ENCODE assay signal across 20 cellular contexts in the genomic region with DNA sequence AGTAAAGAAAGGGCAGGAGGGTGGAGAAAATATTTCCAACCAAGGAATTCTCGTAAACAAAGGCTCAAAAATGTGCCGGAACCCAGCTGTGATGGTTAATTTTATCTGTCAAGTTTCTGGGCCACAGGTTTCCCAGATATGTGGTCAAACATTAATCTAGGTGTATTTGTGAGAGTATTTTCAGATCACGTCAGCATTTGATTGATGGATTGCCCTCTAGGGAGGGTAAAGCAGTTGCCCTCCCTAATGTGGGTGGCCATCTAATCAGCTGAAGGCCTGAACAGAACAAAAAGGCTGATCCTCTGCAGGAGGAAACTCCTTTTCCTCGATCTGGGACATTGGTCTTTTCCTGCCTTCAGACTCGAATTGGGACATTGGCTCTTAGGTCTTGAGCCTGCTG.
DNase-seq lines count a peak whose midpoint lies in the region; ATAC-seq and TF ChIP-seq lines count a peak whose summit lies in the region.
"Had no signal": no experiment of that assay in that cellular context is flagged by ENCODE, and none has a peak within 500 bp of the region (broad histone marks: within the 10 kb centered on the region; RNA-seq: fewer than 3 reads in every experiment).

No MANE protein-coding gene starts in this region.

- H2AFZ ChIP-seq in IMR-90 (replicated peaks; ENCODE audit: low read length, poor library complexity) (peak overlapping the region; percentile 3), mammary epithelial cell (ENCODE audit: low read depth, low read length) (peak overlapping the region; percentile 76), neural progenitor cell (replicated peaks) (no peak overlapping the region)

- BruUV-seq in IMR-90 (replicated peaks; lab: Mats Ljungman, UMichigan) = no TSS peak
- no TSS peak for BruUV-seq in mammary epithelial cell (replicated peaks; lab: Mats Ljungman, UMichigan)

- H3K27ac Mint-ChIP-seq in neural progenitor cell = no peak overlapping the region

- H3F3A ChIP-seq in neural progenitor cell (ENCODE audit: low read depth) = no peaks in the 10 kb centered on the region

- H3K4me2 ChIP-seq in IMR-90 (ENCODE audit: low read depth, low read length) = no peak overlapping the region
- peak overlapping the region; percentile 12 for H3K4me2 ChIP-seq in mammary epithelial cell (ENCODE audit: insufficient read depth, low read depth, low read length)
- peak overlapping the region; percentile 0 for H3K4me2 ChIP-seq in neural progenitor cell

- H2AK5ac ChIP-seq in IMR-90 (ENCODE audit: low read depth, low read length) = peak overlapping the region; percentile 81

- H2BK5ac ChIP-seq in IMR-90 (ENCODE audit: low read depth, low read length, poor library complexity, severe bottlenecking) = peak overlapping the region; percentile 47

- H3K9me3 ChIP-seq in IMR-90 (ENCODE audit: control insufficient read depth, insufficient read depth, low read length) = no peaks in the 10 kb centered on the region
- no peaks in the 10 kb centered on the region for H3K9me3 ChIP-seq in mammary epithelial cell (replicated peaks; ENCODE audit: insufficient read depth, low read length)
- no peaks in the 10 kb centered on the region for H3K9me3 ChIP-seq in neural progenitor cell (ENCODE audit: low read depth)
- H3K9me3 ChIP-seq: BLaER1 treated with 17β-estradiol and CSF1 and Interleukin-3, amounts not matched to agents 10 nM and 100 nM; HAP-1; MG63; SJCRH30 had no signal

- H3K9ac ChIP-seq in IMR-90 (ENCODE audit: low read depth, low read length) = no peak overlapping the region
- H3K9ac ChIP-seq in mammary epithelial cell (ENCODE audit: insufficient read depth, low read length) = no peak overlapping the region
- no peak overlapping the region for H3K9ac ChIP-seq in neural progenitor cell
- H3K9ac ChIP-seq: BLaER1 treated with 17β-estradiol and CSF1 and Interleukin-3, amounts not matched to agents 10 nM and 100 nM had no signal

- H3K36me3 Mint-ChIP-seq in neural progenitor cell = no peaks in the 10 kb centered on the region

- no peak for TF ChIP-seq POLR2A in IMR-90 (IDR thresholded peaks at IDR 0.05; ENCODE audit: low read depth, low read length)

- H3K4me1 Mint-ChIP-seq in neural progenitor cell = peaks cover 4% of the 10 kb centered on the region

- H3K18ac ChIP-seq in IMR-90 (ENCODE audit: low read depth, low read length) = peak overlapping the region; percentile 60

- DNase-seq in ELF-1 (ENCODE audit: low read depth, low spot score) (peak; percentile 17), IMR-90 (no peak), mammary epithelial cell (no peak), neural progenitor cell (ENCODE audit: low spot score) (peak; percentile 47), pons (ENCODE audit: low spot score) (no peak), SIG-M5 treated with dmso at 0.1 percent for 504 hours (lab: John Stamatoyannopoulos, UW; ENCODE audit: unreplicated experiment) (no peak)
- no peak for DNase-seq in activated CD4-positive, CD25-positive, alpha-beta regulatory T cell (lab: John Stamatoyannopoulos, UW)
- DNase-seq: DMS153, KBM-7, NCI-H1092 treated with DMSO at 0.1 percent for 48 hours, NCI-H2107, NCI-H446, NCI-H748 treated with DMSO at 0.1 percent for 48 hours, SJCRH30, SW 1271 had no signal

- H3K79me1 ChIP-seq in IMR-90 (ENCODE audit: low read depth in 1 of 2, low read length in 2 of 2) = no peaks in the 10 kb centered on the region; a peak in 1 of 4 replicates

- CTCF ChIA-PET in IMR-90 (lab: Yijun Ruan, JAX) = no interaction called here
- CTCF ChIA-PET in mammary epithelial cell (lab: Charles Lee; ENCODE audit: low non-redundant PET) = interaction anchor here (0.6 to 1.0 kb wide), 2 partner anchors 21 to 155 kb away, joined by 8 to 9 read pairs; no protein-coding TSS in a partner anchor

- no peak overlapping the region for H3K4me3 Mint-ChIP-seq in neural progenitor cell

- H3K27ac ChIP-seq in IMR-90 (ENCODE audit: insufficient read depth, low read length) = peak overlapping the region; percentile 75; the same call in 1 of the 2 replicates
- H3K27ac ChIP-seq in mammary epithelial cell (ENCODE audit: insufficient read depth, low read depth, low read length) = peak overlapping the region; percentile 66
- H3K27ac ChIP-seq in neural progenitor cell = no peak overlapping the region
- H3K27ac ChIP-seq: BLaER1 treated with 17β-estradiol and CSF1 and Interleukin-3, amounts not matched to agents 10 nM and 100 nM; SJCRH30 had no signal

- H4K91ac ChIP-seq in IMR-90 (ENCODE audit: insufficient read depth, low read depth, low read length) = peak overlapping the region; percentile 75

- H3K27me3 Mint-ChIP-seq in neural progenitor cell (ENCODE audit: insufficient read depth, low read depth) = no peaks in the 10 kb centered on the region

- H4K8ac ChIP-seq in IMR-90 (ENCODE audit: low read depth in 2 of 2, low read length in 2 of 2) = peak overlapping the region; percentile 28 to 53

- no peak overlapping the region for H3K56ac ChIP-seq in IMR-90 (ENCODE audit: extremely low read depth, insufficient read depth, low read length)

- peak overlapping the region; percentile 81; the same call in 2 of the 3 replicates for H2BK15ac ChIP-seq in IMR-90 (ENCODE audit: low read depth, low read length)

- no peak overlapping the region for H2AK9ac ChIP-seq in IMR-90 (replicated peaks; ENCODE audit: low read depth, low read length, poor library complexity)

- peak overlapping the region; percentile 83 for H4K5ac ChIP-seq in IMR-90 (ENCODE audit: low read depth, low read length)

- no peak overlapping the region for H3K4me3 ChIP-seq in IMR-90 (ENCODE audit: insufficient read depth, low read depth, low read length)
- H3K4me3 ChIP-seq in mammary epithelial cell (replicated peaks in 1 of 3; ENCODE audit: insufficient read depth in 1 of 3, low read depth in 2 of 3, low read length in 3 of 3) = no peak overlapping the region
- H3K4me3 ChIP-seq in neural progenitor cell = no peak overlapping the region
- H3K4me3 ChIP-seq: BLaER1 treated with 17β-estradiol and CSF1 and Interleukin-3, amounts not matched to agents 10 nM and 100 nM; GM12878; HAP-1; MG63; SJCRH30 had no signal

- peak overlapping the region; percentile 80 for H2BK120ac ChIP-seq in IMR-90 (ENCODE audit: low read depth, low read length)

- H3K4ac ChIP-seq in IMR-90 (ENCODE audit: low read depth, low read length) = peak overlapping the region; percentile 57

- no peaks in the 10 kb centered on the region for H3K9me3 Mint-ChIP-seq in neural progenitor cell

- H3K23ac ChIP-seq in IMR-90 (ENCODE audit: low read depth, low read length) = peak overlapping the region; percentile 6; the same call in 1 of the 2 replicates

- POLR2A ChIA-PET in IMR-90 (lab: Charles Lee; ENCODE audit: unreplicated experiment) = no interaction called here

- H4K20me1 ChIP-seq in IMR-90 (ENCODE audit: insufficient read depth, low read length) (no peaks in the 10 kb centered on the region), mammary epithelial cell (ENCODE audit: insufficient read depth, low read length) (no peaks in the 10 kb centered on the region), neural progenitor cell (ENCODE audit: low read depth) (no peaks in the 10 kb centered on the region)
- H4K20me1 ChIP-seq: BLaER1 treated with 17β-estradiol and CSF1 and Interleukin-3, amounts not matched to agents 10 nM and 100 nM had no signal

- in situ Hi-C loops in IMR-90 (cut with MboI; ENCODE audit: low sequenced_read_pairs) (no loop called here), mammary epithelial cell (cut with MboI; ENCODE audit: low sequenced_read_pairs in 2 of 2) (loop anchor here in 1 of 2 donors (25.0 kb wide), 1 partner anchor 497 kb away; no protein-coding TSS in a partner anchor)

- H3K27me3 ChIP-seq in IMR-90 (ENCODE audit: control insufficient read depth, insufficient read depth, low read length) (no peaks in the 10 kb centered on the region), mammary epithelial cell (ENCODE audit: insufficient read depth, low read length) (no peaks in the 10 kb centered on the region), neural progenitor cell (no peaks in the 10 kb centered on the region)
- H3K27me3 ChIP-seq: BLaER1 treated with 17β-estradiol and CSF1 and Interleukin-3, amounts not matched to agents 10 nM and 100 nM; MG63; SJCRH30 had no signal

- dilution Hi-C loops in IMR-90 (cut with HindIII; ENCODE audit: low sequenced_read_pairs, unreplicated experiment) (loop anchor here (25.0 kb wide), 1 partner anchor 297 kb away; the partner anchor contains the start of gene TCF21), mammary epithelial cell (cut with HindIII; ENCODE audit: low sequenced_read_pairs) (no loop called here)

- peak overlapping the region; percentile 29 for H3K14ac ChIP-seq in IMR-90 (replicated peaks; ENCODE audit: low read depth, low read length)

- TF ChIP-seq CTCF in IMR-90 (conservative IDR thresholded peaks at IDR 0.05; ENCODE audit: low read depth, low read length) (no peak), mammary epithelial cell (conservative IDR thresholded peaks at IDR 0.05 in 1 of 2, IDR thresholded peaks at IDR 0.05 in 1 of 2; ENCODE audit: extremely low read depth in 1 of 2, insufficient read depth in 1 of 2, low read depth in 1 of 2, low read length in 2 of 2) (no peak), neural progenitor cell (IDR thresholded peaks at IDR 0.05) (no peak)

- intact Hi-C loops in IMR-90 (cut with micrococcal nuclease) (no loop called here), mammary epithelial cell (cut with micrococcal nuclease) (loop anchor here (10.0 kb wide), 1 partner anchor 115 kb away; no protein-coding TSS in a partner anchor)

- WGBS in IMR-90 (ENCODE audit: extremely low coverage in 2 of 2, insufficient read length in 1 of 2), 2 experiments = 89% methylated on average over 4 of the region's 5 CpGs; no CpG with 5 or more reads in 1 of the 2 experiments
- WGBS in mammary epithelial cell (ENCODE audit: low coverage, missing lambda C conversion rate) = 75% methylated on average over 5 of the region's 5 CpGs

- H3K4me1 ChIP-seq in IMR-90 (ENCODE audit: control insufficient read depth, insufficient read depth, low read length) (peaks cover 17% of the 10 kb centered on the region), mammary epithelial cell (ENCODE audit: insufficient read depth, low read length) (peaks cover 22% of the 10 kb centered on the region), neural progenitor cell (peaks cover 11% of the 10 kb centered on the region)
- H3K4me1 ChIP-seq: HAP-1, SJCRH30 had no signal

- H3K9me1 ChIP-seq in IMR-90 (ENCODE audit: insufficient read depth, low read length) = peaks cover 2% of the 10 kb centered on the region

- peak overlapping the region; percentile 61 for H2BK20ac ChIP-seq in IMR-90 (ENCODE audit: low read depth, low read length)

- ATAC-seq in IMR-90 (ENCODE audit: low read depth) (no peak), HG03432 (IDR thresholded peaks at IDR 0.05; ENCODE audit: unreplicated experiment) (no peak)
- ATAC-seq: GM12878 had no signal

- TF ChIP-seq RAD21 in IMR-90 (IDR thresholded peaks at IDR 0.05; ENCODE audit: low read length) = no peak

- H3K36me3 ChIP-seq in IMR-90 (ENCODE audit: control insufficient read depth, insufficient read depth, low read length) (no peaks in the 10 kb centered on the region), mammary epithelial cell (ENCODE audit: insufficient read depth, low read length) (no peaks in the 10 kb centered on the region), neural progenitor cell (no peaks in the 10 kb centered on the region)
- H3K36me3 ChIP-seq: BLaER1 treated with 17β-estradiol and CSF1 and Interleukin-3, amounts not matched to agents 10 nM and 100 nM; HAP-1; MG63; SJCRH30 had no signal

- H3K79me2 ChIP-seq in mammary epithelial cell (ENCODE audit: insufficient read depth, low read length) (no peaks in the 10 kb centered on the region), neural progenitor cell (ENCODE audit: low read depth) (no peaks in the 10 kb centered on the region)

Comparison
In these comparisons a context has a peak if more than half of its experiments do, and no peak if none do; other contexts are left out.
1. DNase-seq: peak in ELF-1 (single experiment) and neural progenitor cell (single experiment); none in IMR-90 (single experiment), mammary epithelial cell (single experiment), pons (single experiment), activated CD4-positive, CD25-positive, alpha-beta regulatory T cell (0 of 4) and SIG-M5 treated with dmso at 0.1 percent for 504 hours (single experiment).